In the genomic region with DNA sequence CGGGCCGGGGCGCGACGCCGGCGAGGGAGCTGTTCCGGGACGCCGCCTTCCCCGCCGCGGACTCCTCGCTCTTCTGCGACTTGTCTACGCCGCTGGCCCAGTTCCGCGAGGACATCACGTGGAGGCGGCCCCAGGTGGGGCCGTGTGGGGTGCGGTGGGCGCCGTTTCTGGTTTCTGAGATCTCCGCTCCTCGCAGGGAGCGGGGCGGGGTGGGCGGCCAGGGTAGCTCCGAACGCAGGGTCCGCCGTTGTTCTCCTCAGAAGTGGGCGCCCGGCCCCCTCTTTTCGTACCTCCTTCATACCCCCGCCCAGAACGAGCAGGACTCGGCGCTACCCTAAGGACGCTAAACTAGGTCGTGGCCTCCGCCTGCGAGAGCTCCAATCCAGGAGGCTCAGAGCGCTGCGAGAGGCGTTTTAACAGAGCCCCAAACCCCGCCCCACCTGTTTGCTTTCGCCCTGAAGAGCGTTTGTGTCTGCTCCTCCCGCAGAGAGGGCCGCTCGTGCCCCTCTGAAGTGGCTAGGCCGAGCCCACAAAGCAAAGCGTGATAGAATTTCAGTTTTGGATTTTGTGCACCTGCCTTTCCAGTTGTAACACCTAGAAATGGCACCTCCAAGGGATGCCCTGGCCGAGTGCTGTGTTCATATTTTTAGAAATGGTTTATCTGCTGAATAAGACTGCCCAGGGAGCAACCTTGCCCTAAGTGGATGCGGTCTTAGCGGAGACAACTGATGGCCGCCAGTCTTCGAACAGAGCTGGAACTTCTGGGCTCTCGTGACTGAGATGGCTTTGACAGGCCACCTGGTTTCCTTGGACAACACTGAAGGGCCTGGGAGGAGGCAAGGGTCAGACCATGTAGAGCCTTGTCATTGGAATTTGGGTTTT, we compare ENCODE assay signal across 8 cellular contexts. TPM values are rescaled to one million over a fixed set of nuclear protein-coding genes. Genes with fewer than 3 reads are reported as not detected.
DNase-seq lines count a peak whose midpoint lies in the region; ATAC-seq and TF ChIP-seq lines count a peak whose summit lies in the region.

No MANE protein-coding gene starts in this region.

- peaks cover 0 to 30% of the 10 kb centered on the region in 2 donors for H3K36me3 ChIP-seq in gastroesophageal sphincter

- peaks cover 1% of the 10 kb centered on the region for H3K36me3 Mint-ChIP-seq in progenitor cell of endocrine pancreas (ENCODE audit: insufficient read depth)

- 0% methylated on average over 1 of the region's 62 CpGs; no CpG with 5 or more reads in 1 of the 2 donors for WGBS in gastroesophageal sphincter (ENCODE audit: low coverage in 1 of 2), 2 donors

- H3K4me1 ChIP-seq in gastroesophageal sphincter, result peaks cover 0 to 60% (median 27%) of the 10 kb centered on the region in 3 donors

- no peak for TF ChIP-seq CTCF in GM12864 (IDR thresholded peaks at IDR 0.05; ENCODE audit: low read depth, low read length, missing control alignments)
- no peak for TF ChIP-seq CTCF in gastroesophageal sphincter (IDR thresholded peaks at IDR 0.05)
- no peak for TF ChIP-seq CTCF in progenitor cell of endocrine pancreas (IDR thresholded peaks at IDR 0.05; ENCODE audit: unreplicated experiment)

- H3K9me3 Mint-ChIP-seq in progenitor cell of endocrine pancreas (ENCODE audit: low read depth), result no peaks in the 10 kb centered on the region

- TF ChIP-seq EP300 in gastroesophageal sphincter (IDR thresholded peaks at IDR 0.05), result no peak

- peak overlapping the region; percentile 95 for H3K27ac Mint-ChIP-seq in progenitor cell of endocrine pancreas

- H3K4me3 Mint-ChIP-seq in progenitor cell of endocrine pancreas (ENCODE audit: low read depth), result peak overlapping the region; percentile 93

- H3K4me1 Mint-ChIP-seq in progenitor cell of endocrine pancreas (ENCODE audit: low read depth), result peaks cover 23% of the 10 kb centered on the region

- peak overlapping the region; percentile 84 for H3K4me3 ChIP-seq in GM12864 (ENCODE audit: low read depth, low read length)
- peak overlapping the region; percentile 55 to 70 for H3K4me3 ChIP-seq in gastroesophageal sphincter

- no peaks in the 10 kb centered on the region for H3K27me3 ChIP-seq in gastroesophageal sphincter

- no peak for DNase-seq in GM12864 (ENCODE audit: low read depth)
- DNase-seq in NOMO-1 treated with DMSO at 0.1 percent for 48 hours (lab: John Stamatoyannopoulos, UW; ENCODE audit: unreplicated experiment), result peak; percentile 30
- DNase-seq in activated T-helper 9 cell treated with anti-CD3 and anti-CD28 coated beads, Interleukin-2, amount 50 U/mL, for 16 hours (ENCODE audit: low read depth), result peak; percentile 34
- DNase-seq in progenitor cell of endocrine pancreas (ENCODE audit: low spot score, unreplicated experiment), result no peak
- DNase-seq in middle frontal gyrus (ENCODE audit: extremely low spot score, low spot score), result no peak

- no peaks in the 10 kb centered on the region for H3K9me3 ChIP-seq in gastroesophageal sphincter

- TF ChIP-seq POLR2A in gastroesophageal sphincter (IDR thresholded peaks at IDR 0.05), result no peak

- peak; percentile 0 for ATAC-seq in HG02973 (IDR thresholded peaks at IDR 0.05; ENCODE audit: unreplicated experiment)
- ATAC-seq in gastroesophageal sphincter, result peak; percentile 32
- ATAC-seq in HG03457 (IDR thresholded peaks at IDR 0.05; ENCODE audit: unreplicated experiment), result no peak

- peak overlapping the region; percentile 0 to 93 (median 91) for H3K27ac ChIP-seq in gastroesophageal sphincter

- no peaks in the 10 kb centered on the region for H3K27me3 Mint-ChIP-seq in progenitor cell of endocrine pancreas

RNA-seq across cellular contexts. Expression of a gene that starts 0.6 kb away (rescaled TPM):
- 10 to 100 TPM; 19.2 to 34.7 (median 23.2) TPM for total RNA-seq in gastroesophageal sphincter
- 65.5 and 67.2 TPM in 2 replicates for total RNA-seq in progenitor cell of endocrine pancreas

RNA-seq across cellular contexts. Expression of a gene that starts 18.9 kb away (rescaled TPM):
- total RNA-seq in gastroesophageal sphincter, result 100 to 1,000 TPM in 1 of 4 donors, 10 to 100 TPM in 3; 49.1 to 127 (median 55.5) TPM
- total RNA-seq in progenitor cell of endocrine pancreas, result 50.8 and 52.2 TPM in 2 replicates

RNA-seq across cellular contexts. Expression of a gene that starts 27.0 kb away (rescaled TPM):
- 1 to 10 TPM; 3.0 to 5.3 (median 4.0) TPM for total RNA-seq in gastroesophageal sphincter
- total RNA-seq in progenitor cell of endocrine pancreas, result 4.9 and 6.4 TPM in 2 replicates

RNA-seq across cellular contexts. Expression of a gene that starts 29.4 kb away (rescaled TPM):
- total RNA-seq in gastroesophageal sphincter (10 to 100 TPM in 1 of 4 donors, 1 to 10 TPM in 3; 7.0 to 12.0 (median 8.9) TPM), progenitor cell of endocrine pancreas (29.0 and 29.2 TPM in 2 replicates)

RNA-seq across cellular contexts. Expression of a gene that starts 38.1 kb away (rescaled TPM):
- total RNA-seq in gastroesophageal sphincter, result 1 to 10 TPM in 3 of 4 donors, under 1 TPM in 1; 0.93 to 2.3 (median 1.9) TPM
- total RNA-seq in progenitor cell of endocrine pancreas, result 5.8 and 6.5 TPM in 2 replicates

Comparison
In these comparisons a context has a peak if more than half of its experiments do, and no peak if none do; other contexts are left out.
1. DNase-seq: peak in NOMO-1 treated with DMSO at 0.1 percent for 48 hours (single experiment) and activated T-helper 9 cell treated with anti-CD3 and anti-CD28 coated beads, Interleukin-2, amount 50 U/mL, for 16 hours (single experiment); none in GM12864 (single experiment), progenitor cell of endocrine pancreas (single experiment) and middle frontal gyrus (single experiment).